9 cellular contexts compared by ENCODE assay signal in genomic region chr12:57135939-57136338, GRCh38. TPM values are rescaled to one million over a fixed set of nuclear protein-coding genes. Genes with fewer than 3 reads are reported as not detected.
DNase-seq lines count a peak whose midpoint lies in the region; ATAC-seq and TF ChIP-seq lines count a peak whose summit lies in the region.
"Had no signal": no experiment of that assay in that cellular context is flagged by ENCODE, and none has a peak within 500 bp of the region (broad histone marks: within the 10 kb centered on the region; RNA-seq: fewer than 3 reads in every experiment).

No MANE protein-coding gene starts in this region.

- H3K4me3 ChIP-seq in heart left ventricle (peak overlapping the region in 7 of 12 donors; percentile 1 to 41 (median 26)), neuronal stem cell (ENCODE audit: low read length in 2 of 2) (peak overlapping the region in 1 of 2 donors; percentile 37), vagina (peak overlapping the region; percentile 15 to 23)

- no peak overlapping the region for H3K14ac ChIP-seq in neuronal stem cell (ENCODE audit: low read length)

- H4K91ac ChIP-seq in neuronal stem cell (ENCODE audit: low read depth, low read length, poor library complexity), result no peak overlapping the region

- H2AFZ ChIP-seq in neuronal stem cell (ENCODE audit: low read length), result peak overlapping the region; percentile 71

- TF ChIP-seq CTCF in heart left ventricle (IDR thresholded peaks at IDR 0.05) (no peak), vagina (IDR thresholded peaks at IDR 0.05) (no peak)

- H3K9ac ChIP-seq in neuronal stem cell (ENCODE audit: low read depth, low read length, poor library complexity), result no peak overlapping the region

- H3K9me3 ChIP-seq in heart left ventricle, result no peaks in the 10 kb centered on the region
- H3K9me3 ChIP-seq in neuronal stem cell (replicated peaks in 1 of 2; ENCODE audit: control insufficient read depth in 2 of 2, insufficient read depth in 1 of 2, low read depth in 1 of 2, low read length in 2 of 2), result no peaks in the 10 kb centered on the region
- no peaks in the 10 kb centered on the region for H3K9me3 ChIP-seq in vagina

- peak; percentile 24 for DNase-seq in NCI-H2227 (lab: John Stamatoyannopoulos, UW; ENCODE audit: unreplicated experiment)
- DNase-seq in NCI-H2227 treated with DMSO at 0.1 percent for 48 hours (lab: John Stamatoyannopoulos, UW), result no peak
- DNase-seq in heart left ventricle, result peak; percentile 77 to 84 (median 82)
- DNase-seq in neuronal stem cell (ENCODE audit: low spot score), result no peak
- no peak for DNase-seq in vagina (ENCODE audit: extremely low spot score in 2 of 2)

- no peak overlapping the region for H2BK12ac ChIP-seq in neuronal stem cell (ENCODE audit: low read length)

- no peak overlapping the region for H2AK5ac ChIP-seq in neuronal stem cell (ENCODE audit: low read depth, low read length)

- peak overlapping the region; percentile 63 to 100 (median 94) for H3K27ac ChIP-seq in heart left ventricle
- H3K27ac ChIP-seq in neuronal stem cell (replicated peaks; ENCODE audit: low read length), result no peak overlapping the region
- peak overlapping the region; percentile 99 for H3K27ac ChIP-seq in vagina
- H3K27ac ChIP-seq: 22Rv1 had no signal

- no peak overlapping the region for H2BK5ac ChIP-seq in neuronal stem cell (ENCODE audit: low read length)

- H3K18ac ChIP-seq in neuronal stem cell (ENCODE audit: low read length), result peak overlapping the region; percentile 68

- no peak for TF ChIP-seq POLR2A in heart left ventricle (IDR thresholded peaks at IDR 0.05)
- TF ChIP-seq POLR2A in vagina (IDR thresholded peaks at IDR 0.05), result no peak

- peaks cover 9% of the 10 kb centered on the region for H3K79me1 ChIP-seq in neuronal stem cell (ENCODE audit: low read depth, low read length)

- H3K4ac ChIP-seq in neuronal stem cell (ENCODE audit: low read length), result no peak overlapping the region

- intact Hi-C loops in heart left ventricle (cut with DNase I) (loop anchor here in 2 of 10 donors (2.0 kb wide), 1 partner anchor 13 kb away; no protein-coding TSS in a partner anchor), vagina (cut with DNase I) (no loop called here)

- H3K23ac ChIP-seq in neuronal stem cell (ENCODE audit: low read depth, low read length, poor library complexity), result no peak overlapping the region

- ATAC-seq in heart left ventricle (peak; percentile 15 to 73 (median 58)), HG03521 (IDR thresholded peaks at IDR 0.05; ENCODE audit: unreplicated experiment) (no peak), HG03439 (IDR thresholded peaks at IDR 0.05; ENCODE audit: unreplicated experiment) (no peak), GM18498 (IDR thresholded peaks at IDR 0.05; ENCODE audit: unreplicated experiment) (no peak)

- H3K4me2 ChIP-seq in neuronal stem cell (ENCODE audit: insufficient read depth, low read length, poor library complexity, severe bottlenecking), result peak overlapping the region; percentile 34

- peaks cover 0 to 34% (median 20%) of the 10 kb centered on the region in 9 donors for H3K36me3 ChIP-seq in heart left ventricle
- H3K36me3 ChIP-seq in neuronal stem cell (replicated peaks in 1 of 2; ENCODE audit: control insufficient read depth in 2 of 2, insufficient read depth in 2 of 2, low read length in 2 of 2), result peaks cover 13 to 38% of the 10 kb centered on the region in 2 donors
- H3K36me3 ChIP-seq in vagina, result peaks cover 0 to 14% of the 10 kb centered on the region in 2 donors

- no peaks in the 10 kb centered on the region for H3K27me3 ChIP-seq in heart left ventricle
- H3K27me3 ChIP-seq in neuronal stem cell (ENCODE audit: control insufficient read depth in 3 of 3, insufficient read depth in 3 of 3, low read depth in 1 of 3, low read length in 3 of 3), result no peaks in the 10 kb centered on the region
- no peaks in the 10 kb centered on the region for H3K27me3 ChIP-seq in vagina

- WGBS in heart left ventricle, 4 donors, result 34 to 65% (median 54%) methylated on average over 10 to 12 of the region's 12 CpGs
- WGBS in neuronal stem cell (ENCODE audit: extremely low coverage in 2 of 2, insufficient read length in 2 of 2, insufficient replicate concordance in 1 of 2), 2 donors, result no CpG with 5 or more reads among the region's 12 CpGs

- peaks cover 16 to 97% (median 76%) of the 10 kb centered on the region in 12 donors for H3K4me1 ChIP-seq in heart left ventricle
- peaks cover 34 to 52% of the 10 kb centered on the region in 2 donors for H3K4me1 ChIP-seq in neuronal stem cell (ENCODE audit: control insufficient read depth in 2 of 2, insufficient read depth in 1 of 2, low read depth in 1 of 2, low read length in 2 of 2)
- H3K4me1 ChIP-seq in vagina, result peaks cover 93% of the 10 kb centered on the region

- H2BK120ac ChIP-seq in neuronal stem cell (ENCODE audit: low read depth, low read length), result no peak overlapping the region

- no peak overlapping the region for H4K8ac ChIP-seq in neuronal stem cell (ENCODE audit: low read depth, low read length)

- no peak overlapping the region for H2BK15ac ChIP-seq in neuronal stem cell (ENCODE audit: low read length)

RNA-seq across cellular contexts. Expression of gene LRP1, which starts 7.7 kb away (rescaled TPM):
- total RNA-seq in heart left ventricle (100 to 1,000 TPM in 4 of 9 donors, 10 to 100 TPM in 5; 51.5 to 316 (median 71.1) TPM), vagina (477 TPM)
- polyA plus RNA-seq in heart left ventricle, result 10 to 100 TPM; 23.0 to 31.5 TPM
- 13.3 TPM for polyA plus RNA-seq in neuronal stem cell (2013, experiment 1 of 2)
- 12.4 TPM for polyA plus RNA-seq in neuronal stem cell (2013, experiment 2 of 2)

RNA-seq across cellular contexts. Expression of gene LRP1-AS, which starts 11.5 kb away (rescaled TPM):
- total RNA-seq in heart left ventricle (not detected), vagina (not detected)
- polyA plus RNA-seq in heart left ventricle, result not detected
- polyA plus RNA-seq in neuronal stem cell (2013, experiment 1 of 2), result not detected
- not detected for polyA plus RNA-seq in neuronal stem cell (2013, experiment 2 of 2)

RNA-seq across cellular contexts. Expression of gene STAT6, which starts 24.8 kb away (rescaled TPM):
- total RNA-seq in heart left ventricle, result 10 to 100 TPM; 31.6 to 87.7 (median 37.6) TPM
- polyA plus RNA-seq in heart left ventricle, result 10 to 100 TPM; 39.6 to 41.0 TPM
- polyA plus RNA-seq in neuronal stem cell (2013, experiment 1 of 2), result 9.9 TPM
- polyA plus RNA-seq in neuronal stem cell (2013, experiment 2 of 2), result 8.0 TPM
- total RNA-seq in vagina, result 146 TPM

RNA-seq across cellular contexts. Expression of gene NAB2, which starts 47.0 kb away (rescaled TPM):
- total RNA-seq in heart left ventricle (10 to 100 TPM in 8 of 9 donors, 1 to 10 TPM in 1; 8.7 to 20.3 (median 11.8) TPM), vagina (34.4 TPM)
- 10 to 100 TPM; 10.7 to 30.1 TPM for polyA plus RNA-seq in heart left ventricle
- 51.0 TPM for polyA plus RNA-seq in neuronal stem cell (2013, experiment 1 of 2)
- 47.9 TPM for polyA plus RNA-seq in neuronal stem cell (2013, experiment 2 of 2)

RNA-seq across cellular contexts. Expression of gene NEMP1, which starts 57.3 kb away (rescaled TPM):
- total RNA-seq in heart left ventricle, result 10 to 100 TPM in 1 of 9 donors, 1 to 10 TPM in 8; 1.7 to 12.0 (median 3.6) TPM
- polyA plus RNA-seq in heart left ventricle, result 1 to 10 TPM; 1.4 to 2.2 TPM
- polyA plus RNA-seq in neuronal stem cell (2013, experiment 1 of 2), result 31.6 TPM
- 33.0 TPM for polyA plus RNA-seq in neuronal stem cell (2013, experiment 2 of 2)
- 7.1 TPM for total RNA-seq in vagina

Comparison
In these comparisons a context has a peak if more than half of its experiments do, and no peak if none do; other contexts are left out.
1. DNase-seq: peak in NCI-H2227 (single experiment) and heart left ventricle (5 of 5); none in NCI-H2227 treated with DMSO at 0.1 percent for 48 hours (single experiment), neuronal stem cell (single experiment) and vagina (0 of 2).
2. ATAC-seq: peak in heart left ventricle (4 of 4); none in HG03521 (single experiment), HG03439 (single experiment) and GM18498 (single experiment).